ENCODE assay signal across 21 cellular contexts in genomic region chr3:165754219-165755007, GRCh38.
A peak's percentile ranks its signal among the peaks of the same experiment; 100 is the strongest.
DNase-seq lines count a peak whose midpoint lies in the region; FAIRE-seq and TF ChIP-seq lines count a peak whose summit lies in the region.
"Had no signal": no experiment of that assay in that cellular context is flagged by ENCODE, and none has a peak within 500 bp of the region (broad histone marks: within the 10 kb centered on the region; RNA-seq: fewer than 3 reads in every experiment).

No MANE protein-coding gene starts in this region.

- H4K20me1 ChIP-seq in endothelial cell of umbilical vein (replicated peaks; ENCODE audit: control insufficient read depth, extremely low read depth, insufficient read depth, low read length) = no peaks in the 10 kb centered on the region

- no peaks in the 10 kb centered on the region for H3K36me3 ChIP-seq in SK-N-MC (ENCODE audit: insufficient read depth, low read length)
- no peaks in the 10 kb centered on the region for H3K36me3 ChIP-seq in endothelial cell of umbilical vein (ENCODE audit: control insufficient read depth in 2 of 2, extremely low read depth in 1 of 2, insufficient read depth in 2 of 2, low read length in 2 of 2)
- H3K36me3 ChIP-seq: HAP-1 had no signal

- no peak for TF ChIP-seq POLR2A in endothelial cell of umbilical vein (IDR thresholded peaks at IDR 0.05; ENCODE audit: low read depth, low read length)

- intact Hi-C loops in endothelial cell of umbilical vein (cut with micrococcal nuclease) = loop anchor here (2.0 kb wide), 1 partner anchor 112 kb away; no protein-coding TSS in a partner anchor

- no peak for TF ChIP-seq CTCF in endothelial cell of umbilical vein (IDR thresholded peaks at IDR 0.05; ENCODE audit: extremely low read depth in 1 of 2, insufficient read depth in 1 of 2, low read depth in 1 of 2, low read length in 2 of 2)

- no peaks in the 10 kb centered on the region for H3K79me2 ChIP-seq in endothelial cell of umbilical vein (ENCODE audit: control insufficient read depth, insufficient read depth, low read length)

- H2AFZ ChIP-seq in endothelial cell of umbilical vein (ENCODE audit: low read depth, low read length) = no peak overlapping the region
- H2AFZ ChIP-seq: GM23338 had no signal

- H3K9ac ChIP-seq in SK-N-MC (ENCODE audit: insufficient read length) (no peak overlapping the region), endothelial cell of umbilical vein (replicated peaks; ENCODE audit: extremely low read depth, insufficient read depth, low read length) (no peak overlapping the region)
- H3K9ac ChIP-seq: SK-N-SH had no signal

- H3K27me3 ChIP-seq in endothelial cell of umbilical vein (ENCODE audit: control insufficient read depth in 2 of 2, insufficient read depth in 2 of 2, low read length in 2 of 2) = no peaks in the 10 kb centered on the region

- dilution Hi-C loops in endothelial cell of umbilical vein (cut with MboI; ENCODE audit: extremely low pct_ligation_motif_present, low sequenced_read_pairs) = no loop called here

- POLR2A ChIA-PET in endothelial cell of umbilical vein (lab: Charles Lee) = no interaction called here

- H3K4me3 ChIP-seq in SK-N-MC (no peak overlapping the region), endothelial cell of umbilical vein (replicated peaks in 1 of 3; ENCODE audit: insufficient read depth in 1 of 3, low read depth in 1 of 3, low read length in 3 of 3) (no peak overlapping the region)
- H3K4me3 ChIP-seq: GM23338, HAP-1 had no signal

- BruUV-seq in endothelial cell of umbilical vein (replicated peaks; lab: Mats Ljungman, UMichigan) = no TSS peak

- FAIRE-seq in endothelial cell of umbilical vein (lab: Jason Lieb, UNC) = no peak

- H3K4me1 ChIP-seq in endothelial cell of umbilical vein (ENCODE audit: control insufficient read depth, extremely low read depth, insufficient read depth, low read length) = peaks cover 3% of the 10 kb centered on the region
- H3K4me1 ChIP-seq: HAP-1 had no signal

- no peaks in the 10 kb centered on the region for H3K9me1 ChIP-seq in endothelial cell of umbilical vein (replicated peaks; ENCODE audit: control insufficient read depth, extremely low read depth, insufficient read depth, low read length)

- H3K27ac ChIP-seq in SK-N-MC (no peak overlapping the region), endothelial cell of umbilical vein (ENCODE audit: insufficient read depth, low read depth, low read length) (no peak overlapping the region)
- H3K27ac ChIP-seq: HL-60 had no signal

- peak; percentile 1 for DNase-seq in NOMO-1 treated with DMSO at 0.1 percent for 48 hours (lab: John Stamatoyannopoulos, UW; ENCODE audit: unreplicated experiment)
- DNase-seq in NOMO-1 treated with dmso at 0.1 percent for 144 hours (lab: John Stamatoyannopoulos, UW; ENCODE audit: unreplicated experiment) = no peak
- DNase-seq in SK-N-MC (ENCODE audit: low read depth, low spot score) = peak; percentile 72
- DNase-seq in endothelial cell of umbilical vein (ENCODE audit: low read depth, low spot score) = peak; percentile 30
- DNase-seq in DMS53 (lab: John Stamatoyannopoulos, UW) = no peak
- no peak for DNase-seq in NCI-H510A treated with DMSO at 0.1 percent for 48 hours (lab: John Stamatoyannopoulos, UW)
- no peak for DNase-seq in HuH-7 (ENCODE audit: low spot score)
- no peak for DNase-seq in AG08396 (ENCODE audit: low spot score)
- DNase-seq: GDM1, KG1, NCI-H1092 treated with DMSO at 0.1 percent for 48 hours, NCI-H1436 treated with DMSO at 0.1 percent for 48 hours, NCI-H1930, NCI-H510A, NCI-H748 treated with DMSO at 0.1 percent for 48 hours, SHP77, SK-N-SH, T-cell had no signal

- CTCF ChIA-PET in endothelial cell of umbilical vein (lab: Charles Lee) = interaction anchor here (1.4 kb wide), 1 partner anchor 113 kb away, joined by 4 read pairs; no protein-coding TSS in a partner anchor

- H3K4me2 ChIP-seq in endothelial cell of umbilical vein (ENCODE audit: insufficient read depth, low read length) = no peak overlapping the region
- H3K4me2 ChIP-seq: GM23338, SK-N-SH had no signal

- H3K9me3 ChIP-seq in SK-N-MC (ENCODE audit: low read depth, low read length) (no peaks in the 10 kb centered on the region), endothelial cell of umbilical vein (replicated peaks; ENCODE audit: control insufficient read depth, insufficient read depth, low read length) (no peaks in the 10 kb centered on the region)
- H3K9me3 ChIP-seq: HAP-1, SK-N-SH had no signal

TF ChIP-seq in endothelial cell of umbilical vein, 7 proteins besides CTCF, POLR2A, EP300 and RAD21:
- TF ChIP-seq POLR2AphosphoS5 (IDR thresholded peaks at IDR 0.05; ENCODE audit: insufficient read depth, low read depth, low read length) = no peak
- peak; percentile 62 for TF ChIP-seq GATA2 (IDR thresholded peaks at IDR 0.05; ENCODE audit: insufficient read depth, insufficient read length, low read depth, low read length)

Comparison
In these comparisons a context has a peak if more than half of its experiments do, and no peak if none do; other contexts are left out.
1. DNase-seq: peak in NOMO-1 treated with DMSO at 0.1 percent for 48 hours (single experiment), SK-N-MC (single experiment) and endothelial cell of umbilical vein (single experiment); none in NOMO-1 treated with dmso at 0.1 percent for 144 hours (single experiment), DMS53 (single experiment), NCI-H510A treated with DMSO at 0.1 percent for 48 hours (single experiment), HuH-7 (single experiment) and AG08396 (single experiment).